Comparison of ENCODE assay signal across 8 cellular contexts in genomic region chr3:30012941-30013543, GRCh38.
DNase-seq lines count a peak whose midpoint lies in the region; ATAC-seq and TF ChIP-seq lines count a peak whose summit lies in the region.

No MANE protein-coding gene starts in this region.

- peak; percentile 7 to 59 (median 44) for DNase-seq in CD8-positive, alpha-beta T cell
- peak; percentile 56 for DNase-seq in HCEC 1CT
- DNase-seq in NCI-H345 treated with DMSO at 0.1 percent for 48 hours (lab: John Stamatoyannopoulos, UW; ENCODE audit: unreplicated experiment) = peak; percentile 48
- DNase-seq in activated CD4-positive, alpha-beta T cell treated with anti-CD3 and anti-CD28 coated beads, Interleukin-2, amount 50 U/mL, for 48 hours = peak; percentile 57 to 71
- DNase-seq in epithelial cell of esophagus (ENCODE audit: low read depth) = peak; percentile 78
- DNase-seq in midbrain (lab: John Stamatoyannopoulos, UW) = peak; percentile 62
- peak in 5 of 6 experiments; percentile 1 to 28 (median 7) for DNase-seq in stimulated activated naive CD4-positive, alpha-beta T cell (lab: John Stamatoyannopoulos, UW)

- CTCF ChIA-PET in CD8-positive, alpha-beta T cell (lab: Charles Lee) = interaction anchor here (0.6 to 4.4 kb wide), 12 partner anchors 10 to 1756 kb away, joined by 3 to 31 read pairs (median 4); no protein-coding TSS in a partner anchor

- H3K9me3 Mint-ChIP-seq in CD8-positive, alpha-beta T cell = no peaks in the 10 kb centered on the region

- no peak overlapping the region for H3K4me3 Mint-ChIP-seq in CD8-positive, alpha-beta T cell

- no peaks in the 10 kb centered on the region for H3K27me3 ChIP-seq in CD8-positive, alpha-beta T cell (ENCODE audit: insufficient read depth, low read length)

- no peak overlapping the region for H3K27ac Mint-ChIP-seq in CD8-positive, alpha-beta T cell

- H3K27me3 Mint-ChIP-seq in CD8-positive, alpha-beta T cell (ENCODE audit: low read depth) = peaks cover 5% of the 10 kb centered on the region

- TF ChIP-seq CTCF in CD8-positive, alpha-beta T cell (IDR thresholded peaks at IDR 0.05) = peak; percentile 72
- peak; percentile 76 for TF ChIP-seq CTCF in epithelial cell of esophagus (IDR thresholded peaks at IDR 0.05; ENCODE audit: insufficient read depth, low read depth, low read length, missing control alignments)

- intact Hi-C loops in CD8-positive, alpha-beta T cell (cut with DNase I, micrococcal nuclease) = loop anchor here (1.0 to 10.0 kb wide), 4 partner anchors 182 to 1122 kb away; no protein-coding TSS in a partner anchor

- H3K36me3 Mint-ChIP-seq in CD8-positive, alpha-beta T cell = no peaks in the 10 kb centered on the region

- H3K4me1 ChIP-seq in CD8-positive, alpha-beta T cell (ENCODE audit: insufficient read depth, low read length) = no peaks in the 10 kb centered on the region

- H3K4me1 Mint-ChIP-seq in CD8-positive, alpha-beta T cell (ENCODE audit: low read depth) = no peaks in the 10 kb centered on the region

- no peak overlapping the region for H3K27ac ChIP-seq in CD8-positive, alpha-beta T cell (ENCODE audit: low read depth, low read length)

- ATAC-seq in CD8-positive, alpha-beta T cell = no peak
- no peak for ATAC-seq in GM21529 (IDR thresholded peaks at IDR 0.05; ENCODE audit: unreplicated experiment)

- H3K4me3 ChIP-seq in CD8-positive, alpha-beta T cell (ENCODE audit: low read depth, low read length) = no peak overlapping the region
- no peak overlapping the region for H3K4me3 ChIP-seq in epithelial cell of esophagus (ENCODE audit: low read length)

- no peaks in the 10 kb centered on the region for H3K9me3 ChIP-seq in CD8-positive, alpha-beta T cell (ENCODE audit: low read length)

- no peaks in the 10 kb centered on the region for H3K36me3 ChIP-seq in CD8-positive, alpha-beta T cell (ENCODE audit: insufficient read depth, low read length)

- POLR2A ChIA-PET in CD8-positive, alpha-beta T cell (lab: Charles Lee) = no interaction called here

Comparison
In these comparisons a context has a peak if more than half of its experiments do, and no peak if none do; other contexts are left out.
1. DNase-seq: peak in every context shown above with its lines; median percentile 78 in epithelial cell of esophagus; 64 in activated CD4-positive, alpha-beta T cell treated with anti-CD3 and anti-CD28 coated beads, Interleukin-2, amount 50 U/mL, for 48 hours; 62 in midbrain; 56 in HCEC 1CT; 48 in NCI-H345 treated with DMSO at 0.1 percent for 48 hours; 44 in CD8-positive, alpha-beta T cell; 7 in stimulated activated naive CD4-positive, alpha-beta T cell.